1 cellular context compared by ENCODE assay signal in genomic region chr10:112915590-112916572, GRCh38.
TF ChIP-seq lines count a peak whose summit lies in the region.

No MANE protein-coding gene starts in this region.

TF ChIP-seq in HepG2, 621 proteins besides CTCF, POLR2A, EP300 and RAD21 (continued from another document and continues in another):
- TF ChIP-seq UBTF (CRISPR knock-in tag; IDR thresholded peaks at IDR 0.05), result no peak
- TF ChIP-seq YY1 (IDR thresholded peaks at IDR 0.05; ENCODE audit: insufficient read depth, insufficient replicate concordance, low read depth, low read length), result peak; percentile 22
- TF ChIP-seq HNRNPK (IDR thresholded peaks at IDR 0.05; ENCODE audit: low read depth, low read length, poor library complexity, severe bottlenecking), result peak; percentile 52
- TF ChIP-seq CHCHD3 (CRISPR knock-in tag; IDR thresholded peaks at IDR 0.05), result no peak
- TF ChIP-seq ZNF503 (CRISPR knock-in tag; IDR thresholded peaks at IDR 0.05), result no peak
- no peak for TF ChIP-seq ZMAT3 (CRISPR knock-in tag; conservative IDR thresholded peaks at IDR 0.05)
- TF ChIP-seq GATA4 (IDR thresholded peaks at IDR 0.05; ENCODE audit: borderline replicate concordance, low read depth), result no peak
- 0 out of 2 replicates have a peak, but pooled peaks have one; percentile 31 for TF ChIP-seq TFE3 (CRISPR knock-in tag; IDR thresholded peaks at IDR 0.05)
- peak; percentile 24; the same call in 1 of the 2 replicates for TF ChIP-seq PAXIP1 (CRISPR knock-in tag; conservative IDR thresholded peaks at IDR 0.05)
- no peak for TF ChIP-seq ZBTB39 (CRISPR knock-in tag; IDR thresholded peaks at IDR 0.05)
- TF ChIP-seq NFATC3 (CRISPR knock-in tag; IDR thresholded peaks at IDR 0.05), result no peak
- no peak for TF ChIP-seq BCL3 (CRISPR knock-in tag; IDR thresholded peaks at IDR 0.05)
- TF ChIP-seq TBX2 (CRISPR knock-in tag; IDR thresholded peaks at IDR 0.05; ENCODE audit: borderline replicate concordance), result peak; percentile 25; the same call in 1 of the 2 replicates
- TF ChIP-seq ZNF746 (CRISPR knock-in tag; IDR thresholded peaks at IDR 0.05), result no peak
- TF ChIP-seq HNF1B (CRISPR knock-in tag; IDR thresholded peaks at IDR 0.05), result no peak
- no peak for TF ChIP-seq AKNA (CRISPR knock-in tag; IDR thresholded peaks at IDR 0.05; ENCODE audit: borderline replicate concordance)
- TF ChIP-seq ZNF292 (CRISPR knock-in tag; IDR thresholded peaks at IDR 0.05; ENCODE audit: borderline replicate concordance, low read depth), result 0 out of 2 replicates have a peak, but pooled peaks have one; percentile 19
- TF ChIP-seq ZNF512B (CRISPR knock-in tag; IDR thresholded peaks at IDR 0.05; ENCODE audit: borderline replicate concordance), result no peak
- no peak for TF ChIP-seq RFX3 (CRISPR knock-in tag; IDR thresholded peaks at IDR 0.05)
- TF ChIP-seq KAT8 (CRISPR knock-in tag; IDR thresholded peaks at IDR 0.05), result no peak
- TF ChIP-seq HDAC1 (CRISPR knock-in tag; IDR thresholded peaks at IDR 0.05), result no peak
- peak; percentile 36; the same call in 1 of the 3 replicates for TF ChIP-seq MXI1 (IDR thresholded peaks at IDR 0.05; ENCODE audit: borderline replicate concordance, low read depth, low read length)
- no peak for TF ChIP-seq KLF11 (CRISPR knock-in tag; IDR thresholded peaks at IDR 0.05)
